ENCODE assay signal across 8 cellular contexts in the genomic region with DNA sequence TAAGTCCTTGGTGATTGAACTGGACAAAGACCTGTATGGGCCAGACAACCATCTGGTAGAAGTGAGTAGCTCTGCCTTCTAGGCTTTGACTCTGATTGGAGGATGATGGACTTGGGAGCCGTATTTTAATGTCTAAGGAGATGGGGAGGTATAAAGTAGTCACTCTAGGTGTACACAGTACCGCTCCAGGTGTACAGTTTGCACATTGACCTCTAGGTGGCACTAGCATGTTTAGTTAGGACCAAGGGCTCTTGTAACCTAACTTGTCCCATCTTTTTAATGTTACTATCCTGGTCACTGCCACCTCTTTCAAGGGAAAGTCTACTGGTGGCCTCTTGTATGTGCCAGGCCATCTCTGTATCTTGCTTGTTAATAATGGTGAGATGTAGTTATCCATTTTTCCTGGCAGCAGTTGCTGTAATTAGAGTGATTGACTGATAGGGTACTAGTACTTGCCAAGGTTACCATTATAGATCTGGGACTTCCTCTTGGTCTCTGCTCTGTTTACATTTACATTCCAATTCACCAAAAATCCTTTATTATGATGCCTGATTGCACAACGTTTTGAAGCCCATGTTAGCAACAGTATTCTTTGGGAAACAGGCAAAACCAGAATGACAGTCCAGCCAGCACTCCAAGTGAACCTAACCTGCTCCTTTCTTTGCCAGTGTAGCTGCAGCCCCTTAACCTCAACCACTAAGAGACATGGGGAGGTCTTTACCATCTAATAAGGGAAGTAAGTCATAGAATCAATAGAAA. TPM values are rescaled to one million over a fixed set of nuclear protein-coding genes. Genes with fewer than 3 reads are reported as not detected.
DNase-seq lines count a peak whose midpoint lies in the region; ATAC-seq and TF ChIP-seq lines count a peak whose summit lies in the region.

No MANE protein-coding gene starts in this region.

- DNase-seq in AG10803 (ENCODE audit: low read depth) (no peak), NCI-H2081 treated with DMSO at 0.1 percent for 48 hours (lab: John Stamatoyannopoulos, UW) (peak; percentile 36), ecto neural progenitor cell (ENCODE audit: low spot score) (peak; percentile 61), mucosa of gallbladder (ENCODE audit: low spot score) (peak; percentile 59), uterus (peak in 1 of 2 donors; percentile 52)
- peak; percentile 73 for DNase-seq in activated CD4-positive, alpha-beta T cell treated with anti-CD3 and anti-CD28 coated beads for 36 hours

- CTCF ChIA-PET in activated CD4-positive, alpha-beta T cell treated with anti-CD3 and anti-CD28 coated beads for 36 hours (lab: Charles Lee) = interaction anchor here (0.6 to 8.5 kb wide), 20 partner anchors 10 to 226 kb away, joined by 3 to 146 read pairs (median 5); partner anchors contain the start of genes CERS5 and COX14

- peak; percentile 36 for ATAC-seq in GM18868 (IDR thresholded peaks at IDR 0.05; ENCODE audit: unreplicated experiment)
- ATAC-seq in activated CD4-positive, alpha-beta T cell treated with anti-CD3 and anti-CD28 coated beads for 36 hours = peak; percentile 54
- ATAC-seq in HG03342 (IDR thresholded peaks at IDR 0.05; ENCODE audit: unreplicated experiment) = no peak

- intact Hi-C loops in activated CD4-positive, alpha-beta T cell treated with anti-CD3 and anti-CD28 coated beads for 36 hours (cut with DNase I, micrococcal nuclease) = loop anchor here (1.0 to 10.0 kb wide), 4 partner anchors 87 to 226 kb away; no protein-coding TSS in a partner anchor
- intact Hi-C loops in uterus (cut with DNase I; ENCODE audit: low total_unique reads) = no loop called here

- no peak overlapping the region for H3K27ac ChIP-seq in uterus

- H3K27ac Mint-ChIP-seq in activated CD4-positive, alpha-beta T cell treated with anti-CD3 and anti-CD28 coated beads for 36 hours = peak overlapping the region; percentile 81

- POLR2A ChIA-PET in activated CD4-positive, alpha-beta T cell treated with anti-CD3 and anti-CD28 coated beads for 36 hours (lab: Charles Lee) = interaction anchor here (1.6 to 1.7 kb wide), 2 partner anchors 23 to 63 kb away, joined by 3 to 7 read pairs; partner anchors contain the start of genes COX14 and RACGAP1

- H3K4me3 Mint-ChIP-seq in activated CD4-positive, alpha-beta T cell treated with anti-CD3 and anti-CD28 coated beads for 36 hours = no peak overlapping the region

- no peaks in the 10 kb centered on the region for H3K9me3 Mint-ChIP-seq in activated CD4-positive, alpha-beta T cell treated with anti-CD3 and anti-CD28 coated beads for 36 hours (ENCODE audit: low read depth)

- H3K4me3 ChIP-seq in AG10803 (ENCODE audit: low read length) (no peak overlapping the region), uterus (no peak overlapping the region)

- no peaks in the 10 kb centered on the region for H3K27me3 Mint-ChIP-seq in activated CD4-positive, alpha-beta T cell treated with anti-CD3 and anti-CD28 coated beads for 36 hours

- H3K4me1 Mint-ChIP-seq in activated CD4-positive, alpha-beta T cell treated with anti-CD3 and anti-CD28 coated beads for 36 hours = peaks cover 31% of the 10 kb centered on the region

- no peaks in the 10 kb centered on the region for H3K36me3 ChIP-seq in uterus

- peak; percentile 87 for TF ChIP-seq CTCF in AG10803 (conservative IDR thresholded peaks at IDR 0.05; ENCODE audit: low read length)
- TF ChIP-seq CTCF in uterus (IDR thresholded peaks at IDR 0.05) = peak; percentile 58 to 76 (median 62)

- TF ChIP-seq POLR2A in uterus (IDR thresholded peaks at IDR 0.05) = no peak

- H3K9me3 ChIP-seq in uterus = no peaks in the 10 kb centered on the region

- H3K4me1 ChIP-seq in uterus = no peaks in the 10 kb centered on the region

- no peaks in the 10 kb centered on the region for H3K27me3 ChIP-seq in uterus

- H3K36me3 Mint-ChIP-seq in activated CD4-positive, alpha-beta T cell treated with anti-CD3 and anti-CD28 coated beads for 36 hours (ENCODE audit: low read depth) = peaks cover 31% of the 10 kb centered on the region

RNA-seq across cellular contexts. Expression of gene SMARCD1, which starts 3.6 kb away (rescaled TPM):
- 10 to 100 TPM; 51.8 to 76.6 TPM for total RNA-seq in activated CD4-positive, alpha-beta T cell treated with anti-CD3 and anti-CD28 coated beads for 36 hours
- total RNA-seq in mucosa of gallbladder = 49.5 TPM
- total RNA-seq in uterus = 10 to 100 TPM in 3 of 4 donors, 1 to 10 TPM in 1; 4.1 to 54.6 (median 39.6) TPM

RNA-seq across cellular contexts. Expression of gene GPD1, which starts 15.1 kb away (rescaled TPM):
- total RNA-seq in activated CD4-positive, alpha-beta T cell treated with anti-CD3 and anti-CD28 coated beads for 36 hours = under 1 TPM; 0.25 to 0.37 TPM
- 21.5 TPM for total RNA-seq in mucosa of gallbladder
- total RNA-seq in uterus = not detected

RNA-seq across cellular contexts. Expression of gene COX14, which starts 23.3 kb away (rescaled TPM):
- 10 to 100 TPM; 26.8 to 44.2 TPM for total RNA-seq in activated CD4-positive, alpha-beta T cell treated with anti-CD3 and anti-CD28 coated beads for 36 hours
- total RNA-seq in mucosa of gallbladder (80.5 TPM), uterus (100 to 1,000 TPM in 1 of 4 donors, 10 to 100 TPM in 3; 14.3 to 121 (median 45.4) TPM)

RNA-seq across cellular contexts. Expression of gene ASIC1, which starts 31.4 kb away (rescaled TPM):
- total RNA-seq in activated CD4-positive, alpha-beta T cell treated with anti-CD3 and anti-CD28 coated beads for 36 hours = 1 to 10 TPM; 7.3 to 8.0 TPM
- total RNA-seq in mucosa of gallbladder = 4.1 TPM
- 1 to 10 TPM in 2 of 4 donors, not detected in 2; 3.5 to 5.6 TPM for total RNA-seq in uterus

Comparison
In these comparisons a context has a peak if more than half of its experiments do, and no peak if none do; other contexts are left out.
1. RNA of gene GPD1, which starts 15.1 kb away (total RNA-seq): 21.5 TPM in mucosa of gallbladder (single experiment); 0.25 to 0.37 TPM in activated CD4-positive, alpha-beta T cell treated with anti-CD3 and anti-CD28 coated beads for 36 hours and not detected in uterus; every median in the first group is over 10 times any median in the second.